ENCODE assay signal across 8 cellular contexts in genomic region chr7:27185013-27185707, GRCh38. TPM values are rescaled to one million over a fixed set of nuclear protein-coding genes. Genes with fewer than 3 reads are reported as not detected.
DNase-seq lines count a peak whose midpoint lies in the region; ATAC-seq, FAIRE-seq and TF ChIP-seq lines count a peak whose summit lies in the region.

Gene HOXA11, minus strand, starts transcription at chr7:27185232. Its CDS starts 88 bp downstream, at chr7:27185144.

- TF ChIP-seq RAD21 in Ishikawa (IDR thresholded peaks at IDR 0.05; ENCODE audit: low read depth), result no peak

- H3K27ac Mint-ChIP-seq in activated naive CD8-positive, alpha-beta T cell treated with anti-CD3 and anti-CD28 coated beads for 36 hours, result peak within 1 kb of the TSS; percentile 34
- H3K27ac Mint-ChIP-seq in memory B cell, result peak within 1 kb of the TSS; percentile 76

- no peaks in the 10 kb centered on the region for H3K36me3 Mint-ChIP-seq in activated naive CD8-positive, alpha-beta T cell treated with anti-CD3 and anti-CD28 coated beads for 36 hours
- peaks cover 2% of the 10 kb centered on the region for H3K36me3 Mint-ChIP-seq in memory B cell

- H3K9me3 Mint-ChIP-seq in activated naive CD8-positive, alpha-beta T cell treated with anti-CD3 and anti-CD28 coated beads for 36 hours, result no peaks in the 10 kb centered on the region
- no peaks in the 10 kb centered on the region for H3K9me3 Mint-ChIP-seq in memory B cell

- no peak for ATAC-seq in memory B cell (ENCODE audit: low read depth)

- H3K27me3 Mint-ChIP-seq in activated naive CD8-positive, alpha-beta T cell treated with anti-CD3 and anti-CD28 coated beads for 36 hours, result peaks cover 93% of the 10 kb centered on the region
- H3K27me3 Mint-ChIP-seq in memory B cell, result peaks cover 42% of the 10 kb centered on the region

- H3K4me1 Mint-ChIP-seq in activated naive CD8-positive, alpha-beta T cell treated with anti-CD3 and anti-CD28 coated beads for 36 hours, result peaks cover 31% of the 10 kb centered on the region
- peaks cover 18% of the 10 kb centered on the region for H3K4me1 Mint-ChIP-seq in memory B cell

- H3K4me3 Mint-ChIP-seq in activated naive CD8-positive, alpha-beta T cell treated with anti-CD3 and anti-CD28 coated beads for 36 hours, result peak within 1 kb of the TSS; percentile 70
- H3K4me3 Mint-ChIP-seq in memory B cell, result peak within 1 kb of the TSS; percentile 22

- no peak for FAIRE-seq in urothelium cell line (lab: Jason Lieb, UNC)

- TF ChIP-seq EP300 in Ishikawa (IDR thresholded peaks at IDR 0.05; ENCODE audit: borderline replicate concordance), result no peak

- DNase-seq in DMS153 treated with DMSO at 0.1 percent for 48 hours (lab: John Stamatoyannopoulos, UW; ENCODE audit: unreplicated experiment) (peak; percentile 54), memory B cell (ENCODE audit: low spot score in 2 of 2) (no peak), urothelium cell line (ENCODE audit: low spot score) (peak; percentile 83), midbrain (lab: John Stamatoyannopoulos, UW) (no peak), NCI-H1048 (lab: John Stamatoyannopoulos, UW) (no peak), NCI-H1436 (lab: John Stamatoyannopoulos, UW) (no peak)
- no peak for DNase-seq in activated naive CD8-positive, alpha-beta T cell treated with anti-CD3 and anti-CD28 coated beads for 36 hours

TF ChIP-seq in Ishikawa, 13 proteins besides CTCF, POLR2A, EP300 and RAD21:
- TF ChIP-seq TCF12 (IDR thresholded peaks at IDR 0.05; ENCODE audit: low read depth) (no peak), USF1 (IDR thresholded peaks at IDR 0.05) (peak; percentile 59), CREB1 (IDR thresholded peaks at IDR 0.05; ENCODE audit: low read depth) (no peak), MAX (IDR thresholded peaks at IDR 0.05) (no peak), FOXM1 (IDR thresholded peaks at IDR 0.05; ENCODE audit: borderline replicate concordance, low read depth) (no peak), TAF1 (IDR thresholded peaks at IDR 0.05; ENCODE audit: low read depth) (no peak), CEBPB (IDR thresholded peaks at IDR 0.05) (no peak), TEAD4 (IDR thresholded peaks at IDR 0.05) (no peak)
TF ChIP-seq in Ishikawa: peak in this region for 1.

RNA-seq across cellular contexts. Expression of gene HOXA11, which starts in this region (rescaled TPM):
- under 1 TPM in 1 of 2 experiments, not detected in 1; 0.10 TPM for total RNA-seq in activated naive CD8-positive, alpha-beta T cell treated with anti-CD3 and anti-CD28 coated beads for 36 hours

Comparison
In these comparisons a context has a peak if more than half of its experiments do, and no peak if none do; other contexts are left out.
1. DNase-seq: peak in DMS153 treated with DMSO at 0.1 percent for 48 hours (single experiment) and urothelium cell line (single experiment); none in activated naive CD8-positive, alpha-beta T cell treated with anti-CD3 and anti-CD28 coated beads for 36 hours (single experiment), memory B cell (0 of 2), midbrain (single experiment), NCI-H1048 (single experiment) and NCI-H1436 (single experiment).